Comparison of ENCODE assay signal across 13 cellular contexts in the genomic region with DNA sequence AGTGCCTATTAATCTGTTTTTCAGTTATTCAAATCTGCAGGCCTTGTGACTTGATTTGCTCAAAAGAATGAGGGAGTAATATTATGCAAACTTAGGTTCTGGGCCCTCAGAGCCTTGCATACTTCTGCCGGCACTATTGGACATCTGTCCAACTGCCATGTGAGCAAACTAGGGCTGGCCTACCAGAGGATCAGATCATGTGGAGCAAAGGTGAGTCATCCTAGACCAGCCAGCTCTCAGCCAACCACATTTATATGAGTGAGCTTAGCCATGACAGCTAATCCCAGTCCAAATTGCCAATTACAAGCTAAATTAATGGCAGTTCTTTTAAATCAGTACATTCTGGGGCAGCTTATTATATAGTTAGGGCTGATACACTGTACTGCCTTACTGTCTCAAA.
DNase-seq lines count a peak whose midpoint lies in the region; ATAC-seq lines count a peak whose summit lies in the region.
"Had no signal": no experiment of that assay in that cellular context is flagged by ENCODE, and none has a peak within 500 bp of the region (broad histone marks: within the 10 kb centered on the region; RNA-seq: fewer than 3 reads in every experiment).

No MANE protein-coding gene starts in this region.

- ATAC-seq in esophagus mucosa: peak; percentile 68

- DNase-seq in NCI-H526 (lab: John Stamatoyannopoulos, UW) (peak; percentile 34 to 44), NCI-H526 treated with DMSO at 0.1 percent for 48 hours (lab: John Stamatoyannopoulos, UW) (no peak), NCI-H226 (peak; percentile 48), stromal cell of bone marrow (ENCODE audit: low read depth) (peak; percentile 44), cerebellum (ENCODE audit: low spot score) (no peak), DMS79 (lab: John Stamatoyannopoulos, UW) (no peak)
- no peak for DNase-seq in activated effector memory CD4-positive, alpha-beta T cell treated with anti-CD3 and anti-CD28 coated beads, Interleukin-2, amount 50 U/mL, for 16 hours
- DNase-seq: activated naive CD8-positive, alpha-beta T cell treated with anti-CD3 and anti-CD28 coated beads, Interleukin-2, amount 10 ng/mL, durations not matched to agents 7 days and 5 days; dorsolateral prefrontal cortex; NCI-H2227 treated with DMSO at 0.1 percent for 48 hours; pancreas; SIG-M5 had no signal

Comparison
In these comparisons a context has a peak if more than half of its experiments do, and no peak if none do; other contexts are left out.
1. DNase-seq: peak in NCI-H526 (2 of 2), NCI-H226 (single experiment) and stromal cell of bone marrow (single experiment); none in NCI-H526 treated with DMSO at 0.1 percent for 48 hours (single experiment), cerebellum (single experiment), DMS79 (single experiment) and activated effector memory CD4-positive, alpha-beta T cell treated with anti-CD3 and anti-CD28 coated beads, Interleukin-2, amount 50 U/mL, for 16 hours (single experiment).